1 cellular context compared by ENCODE assay signal in the genomic region with DNA sequence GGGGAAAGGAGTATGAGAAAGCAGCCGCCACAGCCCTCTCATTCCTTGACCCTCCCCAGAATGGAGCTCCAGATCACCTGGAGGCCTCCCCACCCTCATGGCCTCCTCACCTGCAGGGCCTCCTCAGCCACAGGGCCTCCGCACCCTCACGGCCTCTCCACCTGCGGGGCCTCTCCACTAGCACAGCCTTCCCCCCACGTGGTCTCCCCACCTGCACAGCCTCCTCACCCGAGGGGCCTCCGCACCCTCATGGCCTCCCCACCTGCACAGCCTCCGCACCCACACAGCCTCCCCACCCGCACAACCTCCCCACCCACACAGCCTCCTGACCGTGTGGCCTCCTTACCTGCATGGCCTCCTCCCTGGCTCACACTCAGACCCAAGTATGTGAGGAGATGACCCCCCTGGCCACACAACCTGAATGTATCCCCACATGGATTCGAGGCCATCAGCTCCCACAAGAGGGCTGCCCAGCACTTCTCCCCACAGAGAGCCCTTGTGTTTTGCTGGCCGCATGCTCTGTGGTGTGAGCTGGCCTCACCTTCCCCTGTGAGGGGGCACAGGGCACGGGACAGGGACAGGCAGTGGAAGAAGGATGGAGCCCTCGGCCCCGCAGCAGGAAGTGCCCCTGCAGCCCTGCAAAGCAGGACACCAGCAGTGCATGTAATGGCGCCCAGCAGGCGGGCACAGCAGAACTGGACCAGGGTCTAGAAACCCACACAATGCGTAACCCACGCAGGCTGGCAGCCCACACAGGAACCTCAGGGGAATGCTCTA.
TF ChIP-seq lines count a peak whose summit lies in the region.

No MANE protein-coding gene starts in this region.

TF ChIP-seq in GM23338, 12 proteins besides CTCF, POLR2A, EP300 and RAD21:
- TF ChIP-seq ZNF331 (CRISPR knock-in tag; IDR thresholded peaks at IDR 0.05; ENCODE audit: low read depth) = no peak
- no peak for TF ChIP-seq NANOG (IDR thresholded peaks at IDR 0.05; ENCODE audit: borderline replicate concordance)
- TF ChIP-seq, protein P1, sequence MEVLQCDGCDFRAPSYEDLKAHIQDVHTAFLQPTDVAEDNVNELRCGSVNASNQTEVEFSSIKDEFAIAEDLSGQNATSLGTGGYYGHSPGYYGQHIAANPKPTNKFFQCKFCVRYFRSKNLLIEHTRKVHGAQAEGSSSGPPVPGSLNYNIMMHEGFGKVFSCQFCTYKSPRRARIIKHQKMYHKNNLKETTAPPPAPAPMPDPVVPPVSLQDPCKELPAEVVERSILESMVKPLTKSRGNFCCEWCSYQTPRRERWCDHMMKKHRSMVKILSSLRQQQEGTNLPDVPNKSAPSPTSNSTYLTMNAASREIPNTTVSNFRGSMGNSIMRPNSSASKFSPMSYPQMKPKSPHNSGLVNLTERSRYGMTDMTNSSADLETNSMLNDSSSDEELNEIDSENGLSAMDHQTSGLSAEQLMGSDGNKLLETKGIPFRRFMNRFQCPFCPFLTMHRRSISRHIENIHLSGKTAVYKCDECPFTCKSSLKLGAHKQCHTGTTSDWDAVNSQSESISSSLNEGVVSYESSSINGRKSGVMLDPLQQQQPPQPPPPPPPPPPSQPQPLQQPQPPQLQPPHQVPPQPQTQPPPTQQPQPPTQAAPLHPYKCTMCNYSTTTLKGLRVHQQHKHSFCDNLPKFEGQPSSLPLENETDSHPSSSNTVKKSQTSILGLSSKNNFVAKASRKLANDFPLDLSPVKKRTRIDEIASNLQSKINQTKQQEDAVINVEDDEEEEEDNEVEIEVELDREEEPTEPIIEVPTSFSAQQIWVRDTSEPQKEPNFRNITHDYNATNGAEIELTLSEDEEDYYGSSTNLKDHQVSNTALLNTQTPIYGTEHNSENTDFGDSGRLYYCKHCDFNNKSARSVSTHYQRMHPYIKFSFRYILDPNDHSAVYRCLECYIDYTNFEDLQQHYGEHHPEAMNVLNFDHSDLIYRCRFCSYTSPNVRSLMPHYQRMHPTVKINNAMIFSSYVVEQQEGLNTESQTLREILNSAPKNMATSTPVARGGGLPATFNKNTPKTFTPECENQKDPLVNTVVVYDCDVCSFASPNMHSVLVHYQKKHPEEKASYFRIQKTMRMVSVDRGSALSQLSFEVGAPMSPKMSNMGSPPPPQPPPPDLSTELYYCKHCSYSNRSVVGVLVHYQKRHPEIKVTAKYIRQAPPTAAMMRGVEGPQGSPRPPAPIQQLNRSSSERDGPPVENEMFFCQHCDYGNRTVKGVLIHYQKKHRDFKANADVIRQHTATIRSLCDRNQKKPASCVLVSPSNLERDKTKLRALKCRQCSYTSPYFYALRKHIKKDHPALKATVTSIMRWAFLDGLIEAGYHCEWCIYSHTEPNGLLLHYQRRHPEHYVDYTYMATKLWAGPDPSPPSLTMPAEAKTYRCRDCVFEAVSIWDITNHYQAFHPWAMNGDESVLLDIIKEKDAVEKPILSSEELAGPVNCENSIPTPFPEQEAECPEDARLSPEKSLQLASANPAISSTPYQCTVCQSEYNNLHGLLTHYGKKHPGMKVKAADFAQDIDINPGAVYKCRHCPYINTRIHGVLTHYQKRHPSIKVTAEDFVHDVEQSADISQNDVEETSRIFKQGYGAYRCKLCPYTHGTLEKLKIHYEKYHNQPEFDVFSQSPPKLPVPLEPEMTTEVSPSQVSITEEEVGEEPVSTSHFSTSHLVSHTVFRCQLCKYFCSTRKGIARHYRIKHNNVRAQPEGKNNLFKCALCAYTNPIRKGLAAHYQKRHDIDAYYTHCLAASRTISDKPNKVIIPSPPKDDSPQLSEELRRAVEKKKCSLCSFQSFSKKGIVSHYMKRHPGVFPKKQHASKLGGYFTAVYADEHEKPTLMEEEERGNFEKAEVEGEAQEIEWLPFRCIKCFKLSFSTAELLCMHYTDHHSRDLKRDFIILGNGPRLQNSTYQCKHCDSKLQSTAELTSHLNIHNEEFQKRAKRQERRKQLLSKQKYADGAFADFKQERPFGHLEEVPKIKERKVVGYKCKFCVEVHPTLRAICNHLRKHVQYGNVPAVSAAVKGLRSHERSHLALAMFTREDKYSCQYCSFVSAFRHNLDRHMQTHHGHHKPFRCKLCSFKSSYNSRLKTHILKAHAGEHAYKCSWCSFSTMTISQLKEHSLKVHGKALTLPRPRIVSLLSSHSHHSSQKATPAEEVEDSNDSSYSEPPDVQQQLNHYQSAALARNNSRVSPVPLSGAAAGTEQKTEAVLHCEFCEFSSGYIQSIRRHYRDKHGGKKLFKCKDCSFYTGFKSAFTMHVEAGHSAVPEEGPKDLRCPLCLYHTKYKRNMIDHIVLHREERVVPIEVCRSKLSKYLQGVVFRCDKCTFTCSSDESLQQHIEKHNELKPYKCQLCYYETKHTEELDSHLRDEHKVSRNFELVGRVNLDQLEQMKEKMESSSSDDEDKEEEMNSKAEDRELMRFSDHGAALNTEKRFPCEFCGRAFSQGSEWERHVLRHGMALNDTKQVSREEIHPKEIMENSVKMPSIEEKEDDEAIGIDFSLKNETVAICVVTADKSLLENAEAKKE (CRISPR knock-in tag; IDR thresholded peaks at IDR 0.05) = no peak
- TF ChIP-seq STAT1 (IDR thresholded peaks at IDR 0.05; ENCODE audit: unreplicated experiment) = no peak
- no peak for TF ChIP-seq ZNF114 (CRISPR knock-in tag; IDR thresholded peaks at IDR 0.05)
- TF ChIP-seq EZH2phosphoT487 (IDR thresholded peaks at IDR 0.05; ENCODE audit: unreplicated experiment) = no peak
- TF ChIP-seq, protein P2, sequence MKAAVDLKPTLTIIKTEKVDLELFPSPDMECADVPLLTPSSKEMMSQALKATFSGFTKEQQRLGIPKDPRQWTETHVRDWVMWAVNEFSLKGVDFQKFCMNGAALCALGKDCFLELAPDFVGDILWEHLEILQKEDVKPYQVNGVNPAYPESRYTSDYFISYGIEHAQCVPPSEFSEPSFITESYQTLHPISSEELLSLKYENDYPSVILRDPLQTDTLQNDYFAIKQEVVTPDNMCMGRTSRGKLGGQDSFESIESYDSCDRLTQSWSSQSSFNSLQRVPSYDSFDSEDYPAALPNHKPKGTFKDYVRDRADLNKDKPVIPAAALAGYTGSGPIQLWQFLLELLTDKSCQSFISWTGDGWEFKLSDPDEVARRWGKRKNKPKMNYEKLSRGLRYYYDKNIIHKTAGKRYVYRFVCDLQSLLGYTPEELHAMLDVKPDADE (IDR thresholded peaks at IDR 0.05) = no peak
- no peak for TF ChIP-seq JUNB (IDR thresholded peaks at IDR 0.05; ENCODE audit: unreplicated experiment)
- TF ChIP-seq POLR2AphosphoS5 (IDR thresholded peaks at IDR 0.05; ENCODE audit: low read depth) = no peak
- TF ChIP-seq EZH2 (IDR thresholded peaks at IDR 0.05; ENCODE audit: low read depth, unreplicated experiment) = no peak
- TF ChIP-seq, protein P3, sequence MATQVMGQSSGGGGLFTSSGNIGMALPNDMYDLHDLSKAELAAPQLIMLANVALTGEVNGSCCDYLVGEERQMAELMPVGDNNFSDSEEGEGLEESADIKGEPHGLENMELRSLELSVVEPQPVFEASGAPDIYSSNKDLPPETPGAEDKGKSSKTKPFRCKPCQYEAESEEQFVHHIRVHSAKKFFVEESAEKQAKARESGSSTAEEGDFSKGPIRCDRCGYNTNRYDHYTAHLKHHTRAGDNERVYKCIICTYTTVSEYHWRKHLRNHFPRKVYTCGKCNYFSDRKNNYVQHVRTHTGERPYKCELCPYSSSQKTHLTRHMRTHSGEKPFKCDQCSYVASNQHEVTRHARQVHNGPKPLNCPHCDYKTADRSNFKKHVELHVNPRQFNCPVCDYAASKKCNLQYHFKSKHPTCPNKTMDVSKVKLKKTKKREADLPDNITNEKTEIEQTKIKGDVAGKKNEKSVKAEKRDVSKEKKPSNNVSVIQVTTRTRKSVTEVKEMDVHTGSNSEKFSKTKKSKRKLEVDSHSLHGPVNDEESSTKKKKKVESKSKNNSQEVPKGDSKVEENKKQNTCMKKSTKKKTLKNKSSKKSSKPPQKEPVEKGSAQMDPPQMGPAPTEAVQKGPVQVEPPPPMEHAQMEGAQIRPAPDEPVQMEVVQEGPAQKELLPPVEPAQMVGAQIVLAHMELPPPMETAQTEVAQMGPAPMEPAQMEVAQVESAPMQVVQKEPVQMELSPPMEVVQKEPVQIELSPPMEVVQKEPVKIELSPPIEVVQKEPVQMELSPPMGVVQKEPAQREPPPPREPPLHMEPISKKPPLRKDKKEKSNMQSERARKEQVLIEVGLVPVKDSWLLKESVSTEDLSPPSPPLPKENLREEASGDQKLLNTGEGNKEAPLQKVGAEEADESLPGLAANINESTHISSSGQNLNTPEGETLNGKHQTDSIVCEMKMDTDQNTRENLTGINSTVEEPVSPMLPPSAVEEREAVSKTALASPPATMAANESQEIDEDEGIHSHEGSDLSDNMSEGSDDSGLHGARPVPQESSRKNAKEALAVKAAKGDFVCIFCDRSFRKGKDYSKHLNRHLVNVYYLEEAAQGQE (IDR thresholded peaks at IDR 0.05; ENCODE audit: unreplicated experiment) = no peak
- no peak for TF ChIP-seq CREB1 (CRISPR knock-in tag; IDR thresholded peaks at IDR 0.05; ENCODE audit: low read depth)
